1 cellular context compared by ENCODE assay signal in the genomic region with DNA sequence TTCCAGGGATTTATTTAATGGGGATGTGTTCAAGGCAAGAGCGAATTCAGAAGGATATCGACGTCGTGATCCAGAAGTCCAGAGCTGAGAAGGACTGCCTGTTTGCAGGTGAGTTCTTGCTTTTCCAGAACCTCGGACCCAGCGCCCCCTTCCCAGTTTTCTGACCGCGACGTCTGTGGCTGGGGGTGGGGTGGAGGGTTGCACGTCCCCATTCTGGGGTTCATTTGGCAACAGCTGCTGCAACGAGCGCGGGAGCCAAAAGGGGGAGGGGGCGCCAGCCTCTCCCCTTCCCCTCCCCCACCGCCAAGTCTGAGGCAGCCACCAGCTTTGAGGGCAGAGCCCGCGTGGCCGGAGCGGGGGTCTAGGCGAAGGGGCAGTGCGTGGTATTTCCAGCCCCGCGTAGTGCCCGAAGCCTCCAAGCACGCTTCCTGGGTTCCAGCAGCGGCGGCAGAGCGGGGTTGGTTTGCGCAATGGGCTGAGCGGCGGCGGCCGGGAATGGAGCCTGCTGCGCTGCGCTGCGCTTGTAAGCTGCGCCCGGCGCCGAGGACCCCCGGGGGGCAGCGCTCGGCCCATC.
TF ChIP-seq lines count a peak whose summit lies in the region.

No MANE protein-coding gene starts in this region.

TF ChIP-seq in HepG2, 621 proteins besides CTCF, POLR2A, EP300 and RAD21 (continued from another document and continues in another):
- TF ChIP-seq, protein P1, sequence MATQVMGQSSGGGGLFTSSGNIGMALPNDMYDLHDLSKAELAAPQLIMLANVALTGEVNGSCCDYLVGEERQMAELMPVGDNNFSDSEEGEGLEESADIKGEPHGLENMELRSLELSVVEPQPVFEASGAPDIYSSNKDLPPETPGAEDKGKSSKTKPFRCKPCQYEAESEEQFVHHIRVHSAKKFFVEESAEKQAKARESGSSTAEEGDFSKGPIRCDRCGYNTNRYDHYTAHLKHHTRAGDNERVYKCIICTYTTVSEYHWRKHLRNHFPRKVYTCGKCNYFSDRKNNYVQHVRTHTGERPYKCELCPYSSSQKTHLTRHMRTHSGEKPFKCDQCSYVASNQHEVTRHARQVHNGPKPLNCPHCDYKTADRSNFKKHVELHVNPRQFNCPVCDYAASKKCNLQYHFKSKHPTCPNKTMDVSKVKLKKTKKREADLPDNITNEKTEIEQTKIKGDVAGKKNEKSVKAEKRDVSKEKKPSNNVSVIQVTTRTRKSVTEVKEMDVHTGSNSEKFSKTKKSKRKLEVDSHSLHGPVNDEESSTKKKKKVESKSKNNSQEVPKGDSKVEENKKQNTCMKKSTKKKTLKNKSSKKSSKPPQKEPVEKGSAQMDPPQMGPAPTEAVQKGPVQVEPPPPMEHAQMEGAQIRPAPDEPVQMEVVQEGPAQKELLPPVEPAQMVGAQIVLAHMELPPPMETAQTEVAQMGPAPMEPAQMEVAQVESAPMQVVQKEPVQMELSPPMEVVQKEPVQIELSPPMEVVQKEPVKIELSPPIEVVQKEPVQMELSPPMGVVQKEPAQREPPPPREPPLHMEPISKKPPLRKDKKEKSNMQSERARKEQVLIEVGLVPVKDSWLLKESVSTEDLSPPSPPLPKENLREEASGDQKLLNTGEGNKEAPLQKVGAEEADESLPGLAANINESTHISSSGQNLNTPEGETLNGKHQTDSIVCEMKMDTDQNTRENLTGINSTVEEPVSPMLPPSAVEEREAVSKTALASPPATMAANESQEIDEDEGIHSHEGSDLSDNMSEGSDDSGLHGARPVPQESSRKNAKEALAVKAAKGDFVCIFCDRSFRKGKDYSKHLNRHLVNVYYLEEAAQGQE (IDR thresholded peaks at IDR 0.05; ENCODE audit: borderline replicate concordance in 1 of 2, low read depth in 1 of 2, low read length in 2 of 2), result no peak
- TF ChIP-seq ZNF17 (CRISPR knock-in tag; IDR thresholded peaks at IDR 0.05) (no peak), ZNF224 (CRISPR knock-in tag; IDR thresholded peaks at IDR 0.05) (no peak), KMT2B (CRISPR knock-in tag; IDR thresholded peaks at IDR 0.05) (no peak), MTF2 (CRISPR knock-in tag; IDR thresholded peaks at IDR 0.05; ENCODE audit: borderline replicate concordance) (0 out of 2 replicates have a peak, but pooled peaks have one; percentile 45), ZNF160 (CRISPR knock-in tag; IDR thresholded peaks at IDR 0.05) (no peak), FOSL1 (CRISPR knock-in tag; IDR thresholded peaks at IDR 0.05; ENCODE audit: borderline replicate concordance) (no peak), ZNF460 (CRISPR knock-in tag; IDR thresholded peaks at IDR 0.05; ENCODE audit: borderline replicate concordance) (no peak), NFKBIZ (CRISPR knock-in tag; IDR thresholded peaks at IDR 0.05) (no peak), ZFP90 (CRISPR knock-in tag; IDR thresholded peaks at IDR 0.05; ENCODE audit: borderline replicate concordance) (no peak), MEF2D (CRISPR knock-in tag; IDR thresholded peaks at IDR 0.05) (no peak), HNRNPH1 (optimal IDR thresholded peaks at IDR 0.05; ENCODE audit: low read depth, low read length) (no peak), KDM2A (CRISPR knock-in tag; IDR thresholded peaks at IDR 0.05; ENCODE audit: borderline replicate concordance, low read depth) (peak; percentile 52; the same call in 1 of the 2 replicates), POLR2AphosphoS5 (IDR thresholded peaks at IDR 0.05; ENCODE audit: low read depth, low read length) (no peak), SALL2 (CRISPR knock-in tag; IDR thresholded peaks at IDR 0.05) (no peak), TAF1 (CRISPR knock-in tag; IDR thresholded peaks at IDR 0.05) (no peak), ZNF788 (CRISPR knock-in tag; IDR thresholded peaks at IDR 0.05; ENCODE audit: borderline replicate concordance) (no peak), ZFP82 (CRISPR knock-in tag; IDR thresholded peaks at IDR 0.05; ENCODE audit: borderline replicate concordance) (no peak), NFYB (CRISPR knock-in tag; IDR thresholded peaks at IDR 0.05) (no peak), ZSCAN21 (CRISPR knock-in tag; IDR thresholded peaks at IDR 0.05; ENCODE audit: borderline replicate concordance) (no peak), PITX1 (CRISPR knock-in tag; IDR thresholded peaks at IDR 0.05) (0 out of 2 replicates have a peak, but pooled peaks have one; percentile 26)
- TF ChIP-seq, protein P2, sequence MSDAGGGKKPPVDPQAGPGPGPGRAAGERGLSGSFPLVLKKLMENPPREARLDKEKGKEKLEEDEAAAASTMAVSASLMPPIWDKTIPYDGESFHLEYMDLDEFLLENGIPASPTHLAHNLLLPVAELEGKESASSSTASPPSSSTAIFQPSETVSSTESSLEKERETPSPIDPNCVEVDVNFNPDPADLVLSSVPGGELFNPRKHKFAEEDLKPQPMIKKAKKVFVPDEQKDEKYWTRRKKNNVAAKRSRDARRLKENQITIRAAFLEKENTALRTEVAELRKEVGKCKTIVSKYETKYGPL (CRISPR knock-in tag; IDR thresholded peaks at IDR 0.05), result no peak
- TF ChIP-seq, protein P3, sequence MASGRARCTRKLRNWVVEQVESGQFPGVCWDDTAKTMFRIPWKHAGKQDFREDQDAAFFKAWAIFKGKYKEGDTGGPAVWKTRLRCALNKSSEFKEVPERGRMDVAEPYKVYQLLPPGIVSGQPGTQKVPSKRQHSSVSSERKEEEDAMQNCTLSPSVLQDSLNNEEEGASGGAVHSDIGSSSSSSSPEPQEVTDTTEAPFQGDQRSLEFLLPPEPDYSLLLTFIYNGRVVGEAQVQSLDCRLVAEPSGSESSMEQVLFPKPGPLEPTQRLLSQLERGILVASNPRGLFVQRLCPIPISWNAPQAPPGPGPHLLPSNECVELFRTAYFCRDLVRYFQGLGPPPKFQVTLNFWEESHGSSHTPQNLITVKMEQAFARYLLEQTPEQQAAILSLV (CRISPR knock-in tag; IDR thresholded peaks at IDR 0.05; ENCODE audit: borderline replicate concordance), result no peak
- TF ChIP-seq, protein P4, sequence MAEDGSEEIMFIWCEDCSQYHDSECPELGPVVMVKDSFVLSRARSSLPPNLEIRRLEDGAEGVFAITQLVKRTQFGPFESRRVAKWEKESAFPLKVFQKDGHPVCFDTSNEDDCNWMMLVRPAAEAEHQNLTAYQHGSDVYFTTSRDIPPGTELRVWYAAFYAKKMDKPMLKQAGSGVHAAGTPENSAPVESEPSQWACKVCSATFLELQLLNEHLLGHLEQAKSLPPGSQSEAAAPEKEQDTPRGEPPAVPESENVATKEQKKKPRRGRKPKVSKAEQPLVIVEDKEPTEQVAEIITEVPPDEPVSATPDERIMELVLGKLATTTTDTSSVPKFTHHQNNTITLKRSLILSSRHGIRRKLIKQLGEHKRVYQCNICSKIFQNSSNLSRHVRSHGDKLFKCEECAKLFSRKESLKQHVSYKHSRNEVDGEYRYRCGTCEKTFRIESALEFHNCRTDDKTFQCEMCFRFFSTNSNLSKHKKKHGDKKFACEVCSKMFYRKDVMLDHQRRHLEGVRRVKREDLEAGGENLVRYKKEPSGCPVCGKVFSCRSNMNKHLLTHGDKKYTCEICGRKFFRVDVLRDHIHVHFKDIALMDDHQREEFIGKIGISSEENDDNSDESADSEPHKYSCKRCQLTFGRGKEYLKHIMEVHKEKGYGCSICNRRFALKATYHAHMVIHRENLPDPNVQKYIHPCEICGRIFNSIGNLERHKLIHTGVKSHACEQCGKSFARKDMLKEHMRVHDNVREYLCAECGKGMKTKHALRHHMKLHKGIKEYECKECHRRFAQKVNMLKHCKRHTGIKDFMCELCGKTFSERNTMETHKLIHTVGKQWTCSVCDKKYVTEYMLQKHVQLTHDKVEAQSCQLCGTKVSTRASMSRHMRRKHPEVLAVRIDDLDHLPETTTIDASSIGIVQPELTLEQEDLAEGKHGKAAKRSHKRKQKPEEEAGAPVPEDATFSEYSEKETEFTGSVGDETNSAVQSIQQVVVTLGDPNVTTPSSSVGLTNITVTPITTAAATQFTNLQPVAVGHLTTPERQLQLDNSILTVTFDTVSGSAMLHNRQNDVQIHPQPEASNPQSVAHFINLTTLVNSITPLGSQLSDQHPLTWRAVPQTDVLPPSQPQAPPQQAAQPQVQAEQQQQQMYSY (CRISPR knock-in tag; IDR thresholded peaks at IDR 0.05), result peak; percentile 59; the same call in 1 of the 2 replicates
- TF ChIP-seq, protein P5, sequence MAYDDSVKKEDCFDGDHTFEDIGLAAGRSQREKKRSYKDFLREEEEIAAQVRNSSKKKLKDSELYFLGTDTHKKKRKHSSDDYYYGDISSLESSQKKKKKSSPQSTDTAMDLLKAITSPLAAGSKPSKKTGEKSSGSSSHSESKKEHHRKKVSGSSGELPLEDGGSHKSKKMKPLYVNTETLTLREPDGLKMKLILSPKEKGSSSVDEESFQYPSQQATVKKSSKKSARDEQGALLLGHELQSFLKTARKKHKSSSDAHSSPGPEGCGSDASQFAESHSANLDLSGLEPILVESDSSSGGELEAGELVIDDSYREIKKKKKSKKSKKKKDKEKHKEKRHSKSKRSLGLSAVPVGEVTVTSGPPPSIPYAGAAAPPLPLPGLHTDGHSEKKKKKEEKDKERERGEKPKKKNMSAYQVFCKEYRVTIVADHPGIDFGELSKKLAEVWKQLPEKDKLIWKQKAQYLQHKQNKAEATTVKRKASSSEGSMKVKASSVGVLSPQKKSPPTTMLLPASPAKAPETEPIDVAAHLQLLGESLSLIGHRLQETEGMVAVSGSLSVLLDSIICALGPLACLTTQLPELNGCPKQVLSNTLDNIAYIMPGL (CRISPR knock-in tag; IDR thresholded peaks at IDR 0.05; ENCODE audit: borderline replicate concordance in 1 of 2, low read depth in 1 of 2), result no peak
- TF ChIP-seq, protein P6, sequence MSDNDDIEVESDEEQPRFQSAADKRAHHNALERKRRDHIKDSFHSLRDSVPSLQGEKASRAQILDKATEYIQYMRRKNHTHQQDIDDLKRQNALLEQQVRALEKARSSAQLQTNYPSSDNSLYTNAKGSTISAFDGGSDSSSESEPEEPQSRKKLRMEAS (IDR thresholded peaks at IDR 0.05), result peak; percentile 41; the same call in 1 of the 2 replicates
- TF ChIP-seq, protein P7, sequence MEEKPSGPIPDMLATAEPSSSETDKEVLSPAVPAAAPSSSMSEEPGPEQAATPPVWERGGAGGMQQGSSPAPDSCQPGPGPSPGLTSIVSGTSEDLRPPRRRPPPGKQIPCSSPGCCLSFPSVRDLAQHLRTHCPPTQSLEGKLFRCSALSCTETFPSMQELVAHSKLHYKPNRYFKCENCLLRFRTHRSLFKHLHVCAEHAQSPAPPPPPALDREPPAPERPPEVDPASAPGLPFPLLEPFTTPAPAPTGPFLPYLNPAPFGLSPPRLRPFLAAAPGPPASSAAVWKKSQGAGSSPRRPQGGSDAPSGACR (CRISPR knock-in tag; IDR thresholded peaks at IDR 0.05), result no peak
- TF ChIP-seq, protein P8, sequence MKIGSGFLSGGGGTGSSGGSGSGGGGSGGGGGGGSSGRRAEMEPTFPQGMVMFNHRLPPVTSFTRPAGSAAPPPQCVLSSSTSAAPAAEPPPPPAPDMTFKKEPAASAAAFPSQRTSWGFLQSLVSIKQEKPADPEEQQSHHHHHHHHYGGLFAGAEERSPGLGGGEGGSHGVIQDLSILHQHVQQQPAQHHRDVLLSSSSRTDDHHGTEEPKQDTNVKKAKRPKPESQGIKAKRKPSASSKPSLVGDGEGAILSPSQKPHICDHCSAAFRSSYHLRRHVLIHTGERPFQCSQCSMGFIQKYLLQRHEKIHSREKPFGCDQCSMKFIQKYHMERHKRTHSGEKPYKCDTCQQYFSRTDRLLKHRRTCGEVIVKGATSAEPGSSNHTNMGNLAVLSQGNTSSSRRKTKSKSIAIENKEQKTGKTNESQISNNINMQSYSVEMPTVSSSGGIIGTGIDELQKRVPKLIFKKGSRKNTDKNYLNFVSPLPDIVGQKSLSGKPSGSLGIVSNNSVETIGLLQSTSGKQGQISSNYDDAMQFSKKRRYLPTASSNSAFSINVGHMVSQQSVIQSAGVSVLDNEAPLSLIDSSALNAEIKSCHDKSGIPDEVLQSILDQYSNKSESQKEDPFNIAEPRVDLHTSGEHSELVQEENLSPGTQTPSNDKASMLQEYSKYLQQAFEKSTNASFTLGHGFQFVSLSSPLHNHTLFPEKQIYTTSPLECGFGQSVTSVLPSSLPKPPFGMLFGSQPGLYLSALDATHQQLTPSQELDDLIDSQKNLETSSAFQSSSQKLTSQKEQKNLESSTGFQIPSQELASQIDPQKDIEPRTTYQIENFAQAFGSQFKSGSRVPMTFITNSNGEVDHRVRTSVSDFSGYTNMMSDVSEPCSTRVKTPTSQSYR (CRISPR knock-in tag; IDR thresholded peaks at IDR 0.05; ENCODE audit: borderline replicate concordance), result peak; percentile 70
- TF ChIP-seq, protein P9, sequence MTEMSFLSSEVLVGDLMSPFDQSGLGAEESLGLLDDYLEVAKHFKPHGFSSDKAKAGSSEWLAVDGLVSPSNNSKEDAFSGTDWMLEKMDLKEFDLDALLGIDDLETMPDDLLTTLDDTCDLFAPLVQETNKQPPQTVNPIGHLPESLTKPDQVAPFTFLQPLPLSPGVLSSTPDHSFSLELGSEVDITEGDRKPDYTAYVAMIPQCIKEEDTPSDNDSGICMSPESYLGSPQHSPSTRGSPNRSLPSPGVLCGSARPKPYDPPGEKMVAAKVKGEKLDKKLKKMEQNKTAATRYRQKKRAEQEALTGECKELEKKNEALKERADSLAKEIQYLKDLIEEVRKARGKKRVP (CRISPR knock-in tag; IDR thresholded peaks at IDR 0.05), result no peak
- TF ChIP-seq, protein P10, sequence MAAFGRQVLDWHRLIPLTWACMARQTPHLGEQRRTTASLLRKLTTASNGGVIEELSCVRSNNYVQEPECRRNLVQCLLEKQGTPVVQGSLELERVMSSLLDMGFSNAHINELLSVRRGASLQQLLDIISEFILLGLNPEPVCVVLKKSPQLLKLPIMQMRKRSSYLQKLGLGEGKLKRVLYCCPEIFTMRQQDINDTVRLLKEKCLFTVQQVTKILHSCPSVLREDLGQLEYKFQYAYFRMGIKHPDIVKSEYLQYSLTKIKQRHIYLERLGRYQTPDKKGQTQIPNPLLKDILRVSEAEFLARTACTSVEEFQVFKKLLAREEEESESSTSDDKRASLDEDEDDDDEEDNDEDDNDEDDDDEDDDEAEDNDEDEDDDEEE (CRISPR knock-in tag; IDR thresholded peaks at IDR 0.05), result no peak
- TF ChIP-seq, protein P11, sequence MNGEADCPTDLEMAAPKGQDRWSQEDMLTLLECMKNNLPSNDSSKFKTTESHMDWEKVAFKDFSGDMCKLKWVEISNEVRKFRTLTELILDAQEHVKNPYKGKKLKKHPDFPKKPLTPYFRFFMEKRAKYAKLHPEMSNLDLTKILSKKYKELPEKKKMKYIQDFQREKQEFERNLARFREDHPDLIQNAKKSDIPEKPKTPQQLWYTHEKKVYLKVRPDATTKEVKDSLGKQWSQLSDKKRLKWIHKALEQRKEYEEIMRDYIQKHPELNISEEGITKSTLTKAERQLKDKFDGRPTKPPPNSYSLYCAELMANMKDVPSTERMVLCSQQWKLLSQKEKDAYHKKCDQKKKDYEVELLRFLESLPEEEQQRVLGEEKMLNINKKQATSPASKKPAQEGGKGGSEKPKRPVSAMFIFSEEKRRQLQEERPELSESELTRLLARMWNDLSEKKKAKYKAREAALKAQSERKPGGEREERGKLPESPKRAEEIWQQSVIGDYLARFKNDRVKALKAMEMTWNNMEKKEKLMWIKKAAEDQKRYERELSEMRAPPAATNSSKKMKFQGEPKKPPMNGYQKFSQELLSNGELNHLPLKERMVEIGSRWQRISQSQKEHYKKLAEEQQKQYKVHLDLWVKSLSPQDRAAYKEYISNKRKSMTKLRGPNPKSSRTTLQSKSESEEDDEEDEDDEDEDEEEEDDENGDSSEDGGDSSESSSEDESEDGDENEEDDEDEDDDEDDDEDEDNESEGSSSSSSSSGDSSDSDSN (CRISPR knock-in tag; IDR thresholded peaks at IDR 0.05), result peak; percentile 38; the same call in 1 of the 2 replicates
- TF ChIP-seq, protein P12, sequence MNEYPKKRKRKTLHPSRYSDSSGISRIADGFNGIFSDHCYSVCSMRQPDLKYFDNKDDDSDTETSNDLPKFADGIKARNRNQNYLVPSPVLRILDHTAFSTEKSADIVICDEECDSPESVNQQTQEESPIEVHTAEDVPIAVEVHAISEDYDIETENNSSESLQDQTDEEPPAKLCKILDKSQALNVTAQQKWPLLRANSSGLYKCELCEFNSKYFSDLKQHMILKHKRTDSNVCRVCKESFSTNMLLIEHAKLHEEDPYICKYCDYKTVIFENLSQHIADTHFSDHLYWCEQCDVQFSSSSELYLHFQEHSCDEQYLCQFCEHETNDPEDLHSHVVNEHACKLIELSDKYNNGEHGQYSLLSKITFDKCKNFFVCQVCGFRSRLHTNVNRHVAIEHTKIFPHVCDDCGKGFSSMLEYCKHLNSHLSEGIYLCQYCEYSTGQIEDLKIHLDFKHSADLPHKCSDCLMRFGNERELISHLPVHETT (CRISPR knock-in tag; conservative IDR thresholded peaks at IDR 0.05), result no peak
